In the genomic region with DNA sequence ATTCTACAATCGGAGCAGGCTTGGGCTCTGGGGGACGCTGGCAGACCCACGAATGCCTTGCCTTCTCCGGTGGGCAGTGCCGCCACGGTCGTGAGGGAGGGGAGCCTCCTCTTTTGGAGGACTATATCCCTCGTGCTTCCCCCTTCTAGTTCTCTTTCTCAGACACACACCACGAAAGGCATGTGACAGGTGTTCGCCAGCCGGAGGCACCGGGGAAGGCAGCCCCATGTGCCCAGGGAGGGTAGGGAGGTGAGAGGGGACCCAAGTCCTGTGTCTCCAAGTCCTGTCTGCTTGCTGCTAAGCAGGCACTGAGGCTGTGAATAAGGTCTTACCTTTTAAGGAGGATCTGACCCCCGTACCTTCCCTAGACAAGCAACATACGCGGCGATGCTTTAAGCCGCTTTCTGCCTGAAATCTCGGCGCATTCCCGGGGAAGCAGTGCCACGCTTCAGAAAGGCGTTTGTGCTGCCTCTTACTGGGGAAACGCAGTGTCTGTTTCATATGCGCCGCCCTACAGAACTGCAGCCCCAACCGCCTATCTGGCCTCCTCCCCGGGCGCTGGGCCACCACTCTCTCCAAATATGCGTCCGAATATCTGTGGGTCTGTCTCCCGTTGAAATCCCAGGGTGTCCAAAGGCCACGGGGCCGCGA, we compare ENCODE assay signal across 7 cellular contexts. TPM values are rescaled to one million over a fixed set of nuclear protein-coding genes. Genes with fewer than 3 reads are reported as not detected.
DNase-seq lines count a peak whose midpoint lies in the region; FAIRE-seq and TF ChIP-seq lines count a peak whose summit lies in the region.

No MANE protein-coding gene starts in this region.

- FAIRE-seq in GM12891 (lab: Jason Lieb, UNC) (no peak), RCC 7860 (lab: Jason Lieb, UNC) (no peak)

- 2 to 3% (median 3%) methylated on average over 30 to 34 of the region's 34 CpGs for WGBS in spleen, 5 donors

- intact Hi-C loops in spleen (cut with DNase I; ENCODE audit: low total_unique reads): no loop called here

- TF ChIP-seq CTCF in spleen (IDR thresholded peaks at IDR 0.05 in 8 of 11, conservative IDR thresholded peaks at IDR 0.05 in 3 of 11): no peak

- no peak overlapping the region for H3K27ac ChIP-seq in spleen

- peak; percentile 19 for DNase-seq in GM12891 (ENCODE audit: insufficient read length, low spot score)
- DNase-seq in NCI-H69 (lab: John Stamatoyannopoulos, UW): peak; percentile 55
- DNase-seq in cerebellar cortex (ENCODE audit: low spot score): peak; percentile 77
- DNase-seq in kidney glomerular epithelial cell (lab: John Stamatoyannopoulos, UW): peak; percentile 4
- DNase-seq in spleen: no peak
- no peak for DNase-seq in RCC 7860 (ENCODE audit: low spot score)
- no peak for DNase-seq in LoVo (ENCODE audit: low spot score)

- no peaks in the 10 kb centered on the region for H3K36me3 ChIP-seq in spleen

- TF ChIP-seq POLR2A in GM12891 (IDR thresholded peaks at IDR 0.05; ENCODE audit: low read depth, low read length): no peak
- no peak for TF ChIP-seq POLR2A in spleen (IDR thresholded peaks at IDR 0.05)

- H3K27me3 ChIP-seq in spleen (replicated peaks in 1 of 7): peaks cover 0 to 90% (median 58%) of the 10 kb centered on the region in 7 donors

- H3K4me3 ChIP-seq in spleen: peak overlapping the region; percentile 20 to 73 (median 47)

- H3K4me1 ChIP-seq in spleen: peaks cover 10 to 62% (median 32%) of the 10 kb centered on the region in 6 donors

- no peaks in the 10 kb centered on the region for H3K9me3 ChIP-seq in spleen

TF ChIP-seq in GM12891, 5 proteins besides CTCF, POLR2A, EP300 and RAD21:
- TF ChIP-seq PAX5 (IDR thresholded peaks at IDR 0.05; ENCODE audit: insufficient read depth, low read length, severe bottlenecking) (no peak), POLR2AphosphoS5 (IDR thresholded peaks at IDR 0.05; ENCODE audit: low read depth, low read length) (no peak), POU2F2 (IDR thresholded peaks at IDR 0.05; ENCODE audit: low read depth, low read length) (no peak), TAF1 (IDR thresholded peaks at IDR 0.05; ENCODE audit: low read depth, low read length) (no peak), SPI1 (IDR thresholded peaks at IDR 0.05; ENCODE audit: low read depth, low read length) (no peak)

RNA-seq across cellular contexts. Expression of a gene that starts 0.8 kb away (rescaled TPM):
- polyA plus RNA-seq in GM12891 (2012; ENCODE audit: low read depth, missing spikeins): not detected
- total RNA-seq in spleen: 10 to 100 TPM in 4 of 7 donors, 1 to 10 TPM in 3; 7.7 to 14.7 (median 10.1) TPM
- under 1 TPM; 0.15 to 0.38 (median 0.33) TPM for polyA plus RNA-seq in spleen

Comparison
In these comparisons a context has a peak if more than half of its experiments do, and no peak if none do; other contexts are left out.
1. DNase-seq: peak in GM12891 (single experiment), NCI-H69 (single experiment), cerebellar cortex (single experiment) and kidney glomerular epithelial cell (single experiment); none in spleen (single experiment), RCC 7860 (single experiment) and LoVo (single experiment).